Comparison of ENCODE assay signal across 21 cellular contexts in the genomic region with DNA sequence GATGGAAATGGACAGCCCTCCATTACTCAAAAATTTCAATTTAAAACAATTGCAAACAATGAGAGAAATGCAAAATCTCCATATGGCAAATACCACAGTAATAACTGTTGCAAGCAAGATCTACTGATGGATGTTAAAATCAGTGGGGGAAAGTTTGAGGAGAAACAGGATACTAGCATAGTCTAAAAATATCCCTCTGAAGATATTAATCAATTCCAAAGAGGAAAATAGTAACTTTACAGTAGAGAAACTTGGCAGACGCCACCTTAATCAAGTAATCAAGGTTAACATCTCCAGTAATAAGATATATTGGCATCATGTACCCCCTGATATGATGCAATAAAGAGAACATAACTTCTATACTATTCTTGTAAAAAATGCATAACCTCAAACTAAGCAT.
"Had no signal": no experiment of that assay in that cellular context is flagged by ENCODE, and none has a peak within 500 bp of the region (broad histone marks: within the 10 kb centered on the region; RNA-seq: fewer than 3 reads in every experiment).

No MANE protein-coding gene starts in this region.

- H3K27me3 ChIP-seq: esophagus squamous epithelium, tibial artery, upper lobe of left lung, uterus had no signal

- H3K4me1 ChIP-seq: heart left ventricle, spleen, tibial artery, upper lobe of left lung, uterus had no signal

- H3K27ac Mint-ChIP-seq: naive thymus-derived CD4-positive, alpha-beta T cell; stimulated activated memory B cell treated with anti-CD40 and anti-IgM and Interleukin-4, amounts not matched to agents 10 μg/mL and 1 μg/mL and 100 μg/mL, for 72 hours; stimulated activated naive CD8-positive, alpha-beta T cell treated with anti-CD3 and anti-CD28 coated beads, Interleukin-15, Interleukin-2, amounts not matched to agents 100 ng/mL and 50 ng/mL, for 24 hours had no signal

- H3K27me3 Mint-ChIP-seq: stimulated activated naive CD8-positive, alpha-beta T cell treated with anti-CD3 and anti-CD28 coated beads, Interleukin-15, Interleukin-2, amounts not matched to agents 100 ng/mL and 50 ng/mL, for 24 hours had no signal

- H3K36me3 ChIP-seq: esophagus squamous epithelium, heart left ventricle, spleen, tibial artery, upper lobe of left lung, uterus had no signal

- H3K4me1 Mint-ChIP-seq: neural crest cell; stimulated activated memory B cell treated with anti-CD40 and anti-IgM and Interleukin-4, amounts not matched to agents 10 μg/mL and 1 μg/mL and 100 μg/mL, for 72 hours had no signal

- DNase-seq: cortex of kidney; dorsolateral prefrontal cortex; effector memory CD4-positive, alpha-beta T cell; esophagus squamous epithelium; heart left ventricle; hippocampal formation; kidney glomerular epithelial cell; mesendoderm; naive thymus-derived CD4-positive, alpha-beta T cell; posterior cingulate gyrus; spleen; stimulated activated CD4-positive, alpha-beta T cell treated with anti-CD3 and anti-CD28 coated beads, Interleukin-15, amount 100 ng/mL, for 24 hours; stimulated activated CD4-positive, alpha-beta T cell treated with anti-CD3 and anti-CD28 coated beads, Interleukin-1b, Interleukin-23, amount 100 ng/mL, for 48 hours; stimulated activated CD4-positive, alpha-beta T cell treated with anti-CD3 and anti-CD28 coated beads, Interleukin-4, amount 100 ng/mL, for 24 hours; tibial artery; upper lobe of left lung; uterus had no signal

- H3K9me3 Mint-ChIP-seq: naive thymus-derived CD4-positive, alpha-beta T cell; stimulated activated memory B cell treated with anti-CD40 and anti-IgM and Interleukin-4, amounts not matched to agents 10 μg/mL and 1 μg/mL and 100 μg/mL, for 72 hours; stimulated activated naive CD8-positive, alpha-beta T cell treated with anti-CD3 and anti-CD28 coated beads, Interleukin-15, Interleukin-2, amounts not matched to agents 100 ng/mL and 50 ng/mL, for 24 hours had no signal

- H3K36me3 Mint-ChIP-seq: naive thymus-derived CD4-positive, alpha-beta T cell; stimulated activated memory B cell treated with anti-CD40 and anti-IgM and Interleukin-4, amounts not matched to agents 10 μg/mL and 1 μg/mL and 100 μg/mL, for 72 hours had no signal

- ATAC-seq: heart left ventricle; naive thymus-derived CD4-positive, alpha-beta T cell; sciatic nerve; stimulated activated memory B cell treated with anti-CD40 and anti-IgM and Interleukin-4, amounts not matched to agents 10 μg/mL and 1 μg/mL and 100 μg/mL, for 72 hours had no signal

- H3K4me3 ChIP-seq: dorsolateral prefrontal cortex, esophagus squamous epithelium, heart left ventricle, spleen, tibial artery, upper lobe of left lung, uterus had no signal

- H3K9me3 ChIP-seq: esophagus squamous epithelium, spleen, tibial artery, upper lobe of left lung, uterus had no signal

- H3K4me3 Mint-ChIP-seq: naive thymus-derived CD4-positive, alpha-beta T cell; neural crest cell; stimulated activated memory B cell treated with anti-CD40 and anti-IgM and Interleukin-4, amounts not matched to agents 10 μg/mL and 1 μg/mL and 100 μg/mL, for 72 hours; stimulated activated naive CD8-positive, alpha-beta T cell treated with anti-CD3 and anti-CD28 coated beads, Interleukin-15, Interleukin-2, amounts not matched to agents 100 ng/mL and 50 ng/mL, for 24 hours had no signal
